11 cellular contexts compared by ENCODE assay signal in the genomic region with DNA sequence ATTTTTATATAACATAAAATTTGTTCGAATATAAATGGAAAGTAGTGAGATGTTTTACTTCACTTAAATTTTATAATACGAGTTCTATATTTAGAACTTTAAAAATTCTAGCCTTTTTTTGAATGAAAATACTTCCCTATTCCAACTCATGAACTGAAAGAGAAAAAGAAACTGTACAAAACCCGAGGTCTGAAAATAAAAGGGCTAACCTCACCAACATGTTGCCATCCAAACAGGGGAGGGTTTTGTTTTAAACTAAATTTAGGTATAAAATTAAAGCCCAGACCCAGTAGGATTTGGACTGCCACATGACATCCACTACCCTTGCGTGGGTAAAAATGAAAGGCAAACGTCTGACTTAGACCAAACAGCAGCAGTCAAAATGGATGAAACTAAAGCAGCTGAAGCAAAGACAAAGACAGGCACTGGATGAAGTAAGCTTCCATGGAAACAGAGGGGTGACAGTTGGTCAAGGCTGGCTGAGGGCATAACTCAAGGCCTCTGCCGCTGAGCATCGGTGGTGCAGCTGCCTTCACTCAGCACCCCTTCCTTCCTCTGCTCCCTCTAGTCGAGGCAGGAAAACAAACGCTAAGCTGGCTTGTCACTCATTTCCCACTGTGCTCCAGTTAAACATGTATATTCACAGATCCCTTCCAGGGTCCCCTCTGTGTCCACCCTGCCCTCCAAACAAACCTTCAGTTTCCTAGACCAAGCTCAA. TPM values are rescaled to one million over a fixed set of nuclear protein-coding genes. Genes with fewer than 3 reads are reported as not detected.
DNase-seq lines count a peak whose midpoint lies in the region; ATAC-seq and TF ChIP-seq lines count a peak whose summit lies in the region.
"Had no signal": no experiment of that assay in that cellular context is flagged by ENCODE, and none has a peak within 500 bp of the region (broad histone marks: within the 10 kb centered on the region; RNA-seq: fewer than 3 reads in every experiment).

No MANE protein-coding gene starts in this region.

- H3K27ac ChIP-seq in thyroid gland = peak overlapping the region in 2 of 3 donors; percentile 20 to 95

- no peaks in the 10 kb centered on the region for H3K9me3 ChIP-seq in thyroid gland

- peaks cover 48 to 70% of the 10 kb centered on the region in 2 donors for H3K4me1 ChIP-seq in thyroid gland

- no peaks in the 10 kb centered on the region for H3K27me3 ChIP-seq in thyroid gland

- intact Hi-C loops in thyroid gland (cut with DNase I) = loop anchor here (10.0 kb wide), 1 partner anchor 52 kb away; no protein-coding TSS in a partner anchor

- no peaks in the 10 kb centered on the region for H3K36me3 ChIP-seq in thyroid gland

- DNase-seq in SIG-M5 treated with dmso at 0.1 percent for 504 hours (lab: John Stamatoyannopoulos, UW; ENCODE audit: unreplicated experiment) (peak; percentile 13), SIG-M5 (lab: John Stamatoyannopoulos, UW) (no peak), globus pallidus (ENCODE audit: low spot score) (peak; percentile 47), thyroid gland (no peak), AML-193 (lab: John Stamatoyannopoulos, UW) (no peak), kidney glomerular epithelial cell (lab: John Stamatoyannopoulos, UW) (no peak), activated gamma-delta T cell (lab: John Stamatoyannopoulos, UW) (no peak)
- DNase-seq: activated CD4-positive, alpha-beta T cell treated with anti-CD3 and anti-CD28 coated beads, Interleukin-2, amount 50 U/mL, for 4 hours; mammary epithelial cell; NCI-H748 treated with DMSO at 0.1 percent for 48 hours had no signal

- no peak overlapping the region for H3K4me3 ChIP-seq in thyroid gland (replicated peaks in 1 of 3)

- TF ChIP-seq POLR2A in thyroid gland (IDR thresholded peaks at IDR 0.05) = no peak

- WGBS in thyroid gland, 2 donors = 51 to 60% methylated on average over 9 of the region's 9 CpGs

- ATAC-seq in HG03432 (IDR thresholded peaks at IDR 0.05; ENCODE audit: unreplicated experiment) = peak; percentile 37

- no peak for TF ChIP-seq CTCF in thyroid gland (IDR thresholded peaks at IDR 0.05)

RNA-seq across cellular contexts. Expression of gene TM4SF4, which starts 58.1 kb away (rescaled TPM):
- 1 to 10 TPM in 1 of 4 donors, not detected in 3; 3.4 TPM for total RNA-seq in thyroid gland
- total RNA-seq: mammary epithelial cell had no signal

Comparison
In these comparisons a context has a peak if more than half of its experiments do, and no peak if none do; other contexts are left out.
1. DNase-seq: peak in SIG-M5 treated with dmso at 0.1 percent for 504 hours (single experiment) and globus pallidus (single experiment); none in SIG-M5 (single experiment), thyroid gland (0 of 2), AML-193 (0 of 2), kidney glomerular epithelial cell (single experiment) and activated gamma-delta T cell (single experiment).